ENCODE assay signal across 28 cellular contexts in the genomic region with DNA sequence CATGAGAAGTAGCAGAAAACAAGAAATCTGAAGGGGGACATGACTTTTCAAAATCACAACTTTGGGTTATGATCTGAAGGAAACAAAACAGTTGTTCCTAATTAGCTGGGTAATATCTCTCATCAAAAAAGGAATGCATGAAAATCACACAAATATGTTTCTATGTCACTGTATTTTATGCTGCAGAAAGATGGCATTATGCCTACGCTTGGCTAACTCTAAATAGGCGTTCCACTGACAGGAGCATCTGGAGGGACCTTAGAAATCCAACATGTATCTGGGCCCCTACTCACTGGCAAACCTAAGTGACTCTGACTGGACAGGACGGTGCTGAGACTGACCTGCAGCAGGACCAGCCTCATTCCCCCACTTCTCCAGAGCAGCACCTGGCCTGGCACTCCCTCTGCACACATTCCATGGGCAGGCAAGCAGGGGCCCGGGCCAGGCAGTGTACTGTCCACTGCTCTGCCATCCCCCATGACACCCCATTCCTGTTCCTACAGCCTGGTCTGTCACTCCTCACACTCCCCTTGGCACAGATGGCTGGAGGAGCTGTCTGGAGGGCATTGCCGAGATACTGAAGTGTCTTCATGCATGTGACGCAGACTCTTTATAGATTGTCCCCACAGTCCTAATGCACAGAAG. TPM values are rescaled to one million over a fixed set of nuclear protein-coding genes. Genes with fewer than 3 reads are reported as not detected.
DNase-seq lines count a peak whose midpoint lies in the region; ATAC-seq and TF ChIP-seq lines count a peak whose summit lies in the region.
"Had no signal": no experiment of that assay in that cellular context is flagged by ENCODE, and none has a peak within 500 bp of the region (broad histone marks: within the 10 kb centered on the region; RNA-seq: fewer than 3 reads in every experiment).

No MANE protein-coding gene starts in this region.

- H3K4me2 ChIP-seq in osteoblast (ENCODE audit: insufficient read depth, low read length), result no peak overlapping the region
- H3K4me2 ChIP-seq: neural progenitor cell had no signal

- 64% methylated on average over 6 of the region's 6 CpGs for WGBS in right cardiac atrium

- H2AFZ ChIP-seq in osteoblast (ENCODE audit: low read length), result no peak overlapping the region
- H2AFZ ChIP-seq: neural progenitor cell had no signal

- H3K4me1 ChIP-seq in right cardiac atrium (ENCODE audit: control insufficient read depth, insufficient read depth, low read length), result peaks cover 2% of the 10 kb centered on the region
- no peaks in the 10 kb centered on the region for H3K4me1 ChIP-seq in osteoblast (ENCODE audit: insufficient read depth, low read length)
- H3K4me1 ChIP-seq: prostate gland had no signal

- H4K20me1 ChIP-seq in osteoblast (ENCODE audit: insufficient read depth, low read length), result no peaks in the 10 kb centered on the region
- H4K20me1 ChIP-seq: BLaER1 treated with 17β-estradiol and CSF1 and Interleukin-3, amounts not matched to agents 10 nM and 100 nM had no signal

- H3K36me3 ChIP-seq in osteoblast (ENCODE audit: insufficient read depth, low read length), result no peaks in the 10 kb centered on the region
- H3K36me3 ChIP-seq: ascending aorta; BLaER1 treated with 17β-estradiol and CSF1 and Interleukin-3, amounts not matched to agents 10 nM and 100 nM; neural progenitor cell; prostate gland; stomach; tibial nerve had no signal

- H3K27ac ChIP-seq in right cardiac atrium (ENCODE audit: low read length), result peak overlapping the region; percentile 44
- H3K27ac ChIP-seq in osteoblast (ENCODE audit: low read depth, low read length), result no peak overlapping the region
- H3K27ac ChIP-seq: ascending aorta; BLaER1 treated with 17β-estradiol and CSF1 and Interleukin-3, amounts not matched to agents 10 nM and 100 nM; neural progenitor cell; prostate gland; stomach; tibial nerve had no signal

- no peak for ATAC-seq in right cardiac atrium
- ATAC-seq in left cardiac atrium, result no peak

- intact Hi-C loops in right cardiac atrium (cut with DNase I) (no loop called here), left cardiac atrium (cut with DNase I) (loop anchor here in 1 of 2 donors (5.0 to 10.0 kb wide), 2 partner anchors 51 to 66 kb away; no protein-coding TSS in a partner anchor)

- H3K79me2 ChIP-seq in osteoblast (ENCODE audit: insufficient read depth, low read length), result no peaks in the 10 kb centered on the region

- no peak overlapping the region for H3K4me3 ChIP-seq in right cardiac atrium (ENCODE audit: low read length)
- H3K4me3 ChIP-seq in osteoblast (ENCODE audit: insufficient read depth, low read length), result no peak overlapping the region
- H3K4me3 ChIP-seq: ascending aorta; BLaER1 treated with 17β-estradiol and CSF1 and Interleukin-3, amounts not matched to agents 10 nM and 100 nM; neural progenitor cell; prostate gland; stomach; tibial nerve had no signal

- no peak for TF ChIP-seq CTCF in osteoblast (IDR thresholded peaks at IDR 0.05; ENCODE audit: extremely low read depth, low read depth, low read length)

- H3K9me3 ChIP-seq in right cardiac atrium (ENCODE audit: control insufficient read depth, low read length), result no peaks in the 10 kb centered on the region
- no peaks in the 10 kb centered on the region for H3K9me3 ChIP-seq in osteoblast (ENCODE audit: low read depth, low read length)
- H3K9me3 ChIP-seq: ascending aorta; BLaER1 treated with 17β-estradiol and CSF1 and Interleukin-3, amounts not matched to agents 10 nM and 100 nM; Caco-2; prostate gland; stomach; tibial nerve had no signal

- no peaks in the 10 kb centered on the region for H3K27me3 ChIP-seq in right cardiac atrium (ENCODE audit: control insufficient read depth, insufficient read depth)
- H3K27me3 ChIP-seq in osteoblast (ENCODE audit: insufficient read depth, low read length), result peaks cover 15% of the 10 kb centered on the region
- H3K27me3 ChIP-seq: ascending aorta, tibial nerve had no signal

- DNase-seq in right cardiac atrium, result peak in 1 of 3 donors; percentile 59
- DNase-seq in left cardiac atrium, result no peak
- DNase-seq in fibroblast of gingiva (ENCODE audit: low read depth), result peak; percentile 40
- DNase-seq in osteoblast (ENCODE audit: insufficient read length, low spot score, missing footprints), result peak; percentile 63
- no peak for DNase-seq in central memory CD4-positive, alpha-beta T cell
- DNase-seq in UCSD-AML1 (lab: John Stamatoyannopoulos, UW; ENCODE audit: unreplicated experiment), result no peak
- DNase-seq in stimulated activated CD4-positive, alpha-beta T cell treated with anti-CD3 and anti-CD28 coated beads, Interleukin-4, amount 100 ng/mL, for 1 hour, result no peak
- DNase-seq: activated CD4-positive, alpha-beta T cell treated with anti-CD3 and anti-CD28 coated beads, Interleukin-2, amount 50 U/mL, for 4 hours; dermis blood vessel endothelial cell; DMS79; GF-D8; H9; kidney; NCI-H1092 treated with DMSO at 0.1 percent for 48 hours; NCI-H1930; NCI-H2227 treated with DMSO at 0.1 percent for 48 hours; NCI-H526 treated with DMSO at 0.1 percent for 48 hours; stomach; T-helper 1 cell had no signal

RNA-seq across cellular contexts. Expression of gene MYL7, which starts 2.6 kb away (rescaled TPM):
- over 10,000 TPM; 13,263 to 15,323 (median 14,734) TPM for total RNA-seq in right cardiac atrium
- 28,570 TPM for polyA plus RNA-seq in right cardiac atrium
- over 10,000 TPM; 20,486 to 20,690 TPM for total RNA-seq in left cardiac atrium
- total RNA-seq in osteoblast, result not detected in 2 replicates
- total RNA-seq: activated T-helper 1 cell treated with anti-CD3 and anti-CD28 coated beads, Interleukin-12 subunit alpha, Interleukin-12 subunit beta, Interleukin-2, Interleukin-4 antibody, amounts not matched to agents 30 ng/mL and 10 ng/mL and 1 ng/mL, durations not matched to agents 14 hours and 24 hours and 36 hours; ascending aorta; dermis blood vessel endothelial cell; kidney; lung microvascular endothelial cell; mucosa of gallbladder; prostate gland; stomach; tibial nerve had no signal

RNA-seq across cellular contexts. Expression of gene POLD2, which starts 20.4 kb away (rescaled TPM):
- 100 to 1,000 TPM in 1 of 4 donors, 10 to 100 TPM in 3; 85.8 to 110 (median 99.0) TPM for total RNA-seq in right cardiac atrium
- polyA plus RNA-seq in right cardiac atrium, result 86.6 TPM
- total RNA-seq in left cardiac atrium, result 10 to 100 TPM; 95.8 to 98.9 TPM
- 69.2 and 80.3 TPM in 2 replicates for total RNA-seq in osteoblast

RNA-seq across cellular contexts. Expression of gene AEBP1, which starts 39.6 kb away (rescaled TPM):
- total RNA-seq in right cardiac atrium, result 100 to 1,000 TPM in 2 of 4 donors, 10 to 100 TPM in 2; 81.0 to 124 (median 103) TPM
- polyA plus RNA-seq in right cardiac atrium, result 62.8 TPM
- total RNA-seq in left cardiac atrium, result 100 to 1,000 TPM in 1 of 2 donors, 10 to 100 TPM in 1; 65.0 to 117 TPM
- 219 and 267 TPM in 2 replicates for total RNA-seq in osteoblast

RNA-seq across cellular contexts. Expression of gene GCK, which starts 45.5 kb away (rescaled TPM):
- total RNA-seq in right cardiac atrium (10 to 100 TPM in 3 of 4 donors, 1 to 10 TPM in 1; 7.4 to 12.9 (median 11.6) TPM), left cardiac atrium (1 to 10 TPM; 3.1 to 5.6 TPM), osteoblast (not detected in 2 replicates)
- polyA plus RNA-seq in right cardiac atrium, result 17.4 TPM
- total RNA-seq: Caco-2, dermis blood vessel endothelial cell had no signal

RNA-seq across cellular contexts. Expression of gene YKT6, which starts 57.0 kb away (rescaled TPM):
- total RNA-seq in right cardiac atrium, result 10 to 100 TPM; 48.1 to 63.4 (median 52.2) TPM
- 38.8 TPM for polyA plus RNA-seq in right cardiac atrium
- 10 to 100 TPM; 51.5 to 62.1 TPM for total RNA-seq in left cardiac atrium
- 90.1 and 95.2 TPM in 2 replicates for total RNA-seq in osteoblast

Comparison
In these comparisons a context has a peak if more than half of its experiments do, and no peak if none do; other contexts are left out.
1. DNase-seq: peak in fibroblast of gingiva (single experiment) and osteoblast (single experiment); none in left cardiac atrium (single experiment), central memory CD4-positive, alpha-beta T cell (single experiment), UCSD-AML1 (single experiment) and stimulated activated CD4-positive, alpha-beta T cell treated with anti-CD3 and anti-CD28 coated beads, Interleukin-4, amount 100 ng/mL, for 1 hour (single experiment).
2. RNA of gene MYL7, which starts 2.6 kb away (total RNA-seq): 20,486 to 20,690 TPM in left cardiac atrium and 13,263 to 15,323 TPM in right cardiac atrium; not detected in osteoblast; every median in the first group is over 1,000 times any median in the second.